1 cellular context compared by ENCODE assay signal in genomic region chr7:73762659-73762999, GRCh38.
TF ChIP-seq lines count a peak whose summit lies in the region.

No MANE protein-coding gene starts in this region.

TF ChIP-seq in K562, 482 proteins besides CTCF, POLR2A, EP300 and RAD21 (continued from another document):
- TF ChIP-seq MBD1 (CRISPR knock-in tag; IDR thresholded peaks at IDR 0.05) (no peak), POLR2H (tag; IDR thresholded peaks at IDR 0.05; ENCODE audit: low read depth) (no peak), ATF1 (CRISPR knock-in tag; IDR thresholded peaks at IDR 0.05) (no peak), ATF1 (tag; IDR thresholded peaks at IDR 0.05) (no peak), JUNB (CRISPR knock-in tag; conservative IDR thresholded peaks at IDR 0.05) (no peak), SMARCE1 (IDR thresholded peaks at IDR 0.05) (no peak), ZSCAN32 (CRISPR knock-in tag; IDR thresholded peaks at IDR 0.05) (no peak), ZNF76 (CRISPR knock-in tag; IDR thresholded peaks at IDR 0.05; ENCODE audit: borderline replicate concordance) (no peak), ZBTB2 (IDR thresholded peaks at IDR 0.05) (peak; percentile 71), ZKSCAN8 (CRISPR knock-in tag; IDR thresholded peaks at IDR 0.05) (no peak), ZFP36 (IDR thresholded peaks at IDR 0.05; ENCODE audit: low read depth, low read length, partially characterized antibody) (no peak), ZBED1 (IDR thresholded peaks at IDR 0.05) (no peak), ARHGAP35 (IDR thresholded peaks at IDR 0.05; ENCODE audit: partially characterized antibody) (no peak), ATF2 (CRISPR knock-in tag; IDR thresholded peaks at IDR 0.05) (no peak), ARNT (IDR thresholded peaks at IDR 0.05) (0 out of 4 replicates have a peak, but pooled peaks of 1 of the 2 experiments have one; percentile 17), THRAP3 (IDR thresholded peaks at IDR 0.05; ENCODE audit: borderline replicate concordance) (peak; percentile 70; the same call in 1 of the 2 replicates), FOXK2 (conservative IDR thresholded peaks at IDR 0.05 in 1 of 2, IDR thresholded peaks at IDR 0.05 in 1 of 2; ENCODE audit: low read depth in 2 of 2) (no peak), JUND (IDR thresholded peaks at IDR 0.05; ENCODE audit: borderline replicate concordance, low read depth, low read length) (no peak), JUND (tag; IDR thresholded peaks at IDR 0.05; ENCODE audit: borderline replicate concordance, low read depth, low read length) (no peak), NCOR1 (IDR thresholded peaks at IDR 0.05) (no peak)
TF ChIP-seq in K562: peak in this region for 21.
